20 cellular contexts compared by ENCODE assay signal in the genomic region with DNA sequence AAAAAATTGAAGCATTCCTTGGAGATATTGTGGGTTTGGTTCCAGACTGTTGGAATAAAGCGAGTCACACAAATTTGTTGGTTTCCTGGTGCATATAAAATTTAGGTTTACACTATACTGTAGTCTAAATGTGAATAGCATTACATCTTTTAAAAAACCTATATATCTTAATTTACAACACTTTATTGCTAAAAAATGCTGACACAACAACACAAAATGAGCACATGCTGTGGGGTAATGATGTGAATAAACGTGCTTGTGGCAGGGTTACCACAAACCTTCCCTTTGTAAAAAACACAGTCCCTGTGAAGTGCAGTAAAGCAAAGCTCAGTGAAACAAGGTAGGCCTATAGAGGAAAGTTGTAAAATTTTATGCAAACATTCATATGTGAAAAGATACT.
"Had no signal": no experiment of that assay in that cellular context is flagged by ENCODE, and none has a peak within 500 bp of the region (broad histone marks: within the 10 kb centered on the region; RNA-seq: fewer than 3 reads in every experiment).

No MANE protein-coding gene starts in this region.

- ATAC-seq: foreskin keratinocyte; natural killer cell treated with Interleukin-12 subunit alpha and Interleukin-12 subunit beta and Interleukin-15 and Interleukin-18, amount 100 ng/mL, for 72 hours; pancreas; right cardiac atrium; stimulated activated effector memory CD8-positive, alpha-beta T cell treated with anti-CD3 and anti-CD28 coated beads, Interleukin-12 subunit alpha, Interleukin-12 subunit beta, amount 100 ng/mL, for 72 hours; stimulated activated naive CD8-positive, alpha-beta T cell treated with anti-CD3 and anti-CD28 coated beads, Interleukin-15, Interleukin-2, amounts not matched to agents 100 U/mL and 50 U/mL, for 24 hours; upper lobe of right lung had no signal

- DNase-seq: effector CD4-positive, alpha-beta T cell; endodermal cell; erythroblast; foreskin keratinocyte; hippocampal formation; kidney glomerular epithelial cell; occipital lobe; pancreas; right cardiac atrium; stimulated activated CD4-positive, alpha-beta T cell treated with anti-CD3 and anti-CD28 coated beads, Interleukin-4, amount 100 ng/mL, for 1 hour; stimulated activated CD8-positive, alpha-beta memory T cell treated with anti-CD3 and anti-CD28 coated beads, Interleukin-4, amount 100 ng/mL, for 48 hours; stimulated activated naive CD8-positive, alpha-beta T cell treated with anti-CD3 and anti-CD28 coated beads, Interleukin-15, Interleukin-2, amounts not matched to agents 100 U/mL and 50 U/mL, for 24 hours; upper lobe of right lung had no signal

- H3K4me1 ChIP-seq: foreskin keratinocyte, pancreas, tibial nerve, upper lobe of right lung, vagina had no signal

- H3K4me3 ChIP-seq: coronary artery, pancreas, smooth muscle cell, tibial nerve, upper lobe of right lung, vagina had no signal

- H3K4me3 Mint-ChIP-seq: endodermal cell; natural killer cell treated with Interleukin-12 subunit alpha and Interleukin-12 subunit beta and Interleukin-15 and Interleukin-18, amount 100 ng/mL, for 72 hours; stimulated activated effector memory CD8-positive, alpha-beta T cell treated with anti-CD3 and anti-CD28 coated beads, Interleukin-12 subunit alpha, Interleukin-12 subunit beta, amount 100 ng/mL, for 72 hours had no signal

- H3K27ac Mint-ChIP-seq: endodermal cell; natural killer cell treated with Interleukin-12 subunit alpha and Interleukin-12 subunit beta and Interleukin-15 and Interleukin-18, amount 100 ng/mL, for 72 hours; progenitor cell of endocrine pancreas; stimulated activated effector memory CD8-positive, alpha-beta T cell treated with anti-CD3 and anti-CD28 coated beads, Interleukin-12 subunit alpha, Interleukin-12 subunit beta, amount 100 ng/mL, for 72 hours had no signal

- H3K4me1 Mint-ChIP-seq: endodermal cell had no signal

- H3K27ac ChIP-seq: coronary artery, foreskin keratinocyte, pancreas, tibial nerve, upper lobe of right lung, vagina had no signal

- H3K9me3 Mint-ChIP-seq: endodermal cell; natural killer cell treated with Interleukin-12 subunit alpha and Interleukin-12 subunit beta and Interleukin-15 and Interleukin-18, amount 100 ng/mL, for 72 hours; stimulated activated effector memory CD8-positive, alpha-beta T cell treated with anti-CD3 and anti-CD28 coated beads, Interleukin-12 subunit alpha, Interleukin-12 subunit beta, amount 100 ng/mL, for 72 hours had no signal

- H3K27me3 Mint-ChIP-seq: natural killer cell treated with Interleukin-12 subunit alpha and Interleukin-12 subunit beta and Interleukin-15 and Interleukin-18, amount 100 ng/mL, for 72 hours; progenitor cell of endocrine pancreas had no signal

- H3K9me3 ChIP-seq: pancreas, tibial nerve, upper lobe of right lung, vagina had no signal

- H3K27me3 ChIP-seq: foreskin keratinocyte, pancreas, tibial nerve, upper lobe of right lung, vagina had no signal
